In genomic region chr1:120544434-120544833, GRCh38 we compare ENCODE assay signal across 8 cellular contexts.
A peak's percentile ranks its signal among the peaks of the same experiment; 100 is the strongest.
DNase-seq lines count a peak whose midpoint lies in the region; ATAC-seq and TF ChIP-seq lines count a peak whose summit lies in the region.
"Not testable (repeated sequence)": the region's sequence is repeated elsewhere in the genome, so short reads cannot be mapped to it uniquely, and the experiment has no call there.

No MANE protein-coding gene starts in this region.

- not testable (repeated sequence) for H3K27me3 Mint-ChIP-seq in CD14-positive monocyte (ENCODE audit: low read depth in 3 of 3); neural crest cell (ENCODE audit: low read depth)

- H3K27me3 ChIP-seq in WERI-Rb-1 (ENCODE audit: insufficient read depth, low read depth, severe bottlenecking): not testable (repeated sequence)

- not testable (repeated sequence) for H3K9me3 ChIP-seq in WERI-Rb-1 (ENCODE audit: severe bottlenecking)

- H3K36me3 ChIP-seq in WERI-Rb-1: not testable (repeated sequence)

- DNase-seq in CD14-positive monocyte (ENCODE audit: low spot score) (peak; percentile 73), WERI-Rb-1 (peak; percentile 85), neural crest cell (ENCODE audit: low read depth, low spot score) (peak; percentile 80)
- peak; percentile 75 for DNase-seq in activated effector memory CD4-positive, alpha-beta T cell treated with Interleukin-2 at 50 U/mL for 16 hours
- DNase-seq in fibroblast of mammary gland (ENCODE audit: low read depth): not testable (repeated sequence)
- DNase-seq in stimulated activated CD8-positive, alpha-beta memory T cell treated with anti-CD3 and anti-CD28 coated beads, Interleukin-15, amount 100 ng/mL, for 48 hours (ENCODE audit: low read depth in 2 of 2): peak; percentile 41 to 58

- H3K4me3 Mint-ChIP-seq in CD14-positive monocyte, neural crest cell: not testable (repeated sequence)

- not testable (repeated sequence) for H3K36me3 Mint-ChIP-seq in CD14-positive monocyte; neural crest cell (ENCODE audit: low read depth)

- TF ChIP-seq CTCF in CD14-positive monocyte (IDR thresholded peaks at IDR 0.05) (peak; percentile 63), WERI-Rb-1 (IDR thresholded peaks at IDR 0.05; ENCODE audit: low read depth, low read length) (peak; percentile 45), fibroblast of mammary gland (conservative IDR thresholded peaks at IDR 0.05; ENCODE audit: control insufficient read depth, insufficient read depth, low read depth, low read length) (peak; percentile 33), neural crest cell (conservative IDR thresholded peaks at IDR 0.05) (peak; percentile 61)

- intact Hi-C loops in CD14-positive monocyte (cut with micrococcal nuclease): not testable (repeated sequence)

- not testable (repeated sequence) for H3K4me1 Mint-ChIP-seq in CD14-positive monocyte, neural crest cell

- peak; percentile 86 for ATAC-seq in GM19467 (IDR thresholded peaks at IDR 0.05; ENCODE audit: unreplicated experiment)
- peak; percentile 89 for ATAC-seq in HG03135 (IDR thresholded peaks at IDR 0.05; ENCODE audit: unreplicated experiment)

- not testable (repeated sequence) for H3K4me3 ChIP-seq in WERI-Rb-1 (ENCODE audit: low read depth, low read length); fibroblast of mammary gland (ENCODE audit: control insufficient read depth, low read depth, low read length)

- not testable (repeated sequence) for H3K27ac ChIP-seq in WERI-Rb-1

- H3K9me3 Mint-ChIP-seq in CD14-positive monocyte, neural crest cell: not testable (repeated sequence)

- H3K27ac Mint-ChIP-seq in CD14-positive monocyte; neural crest cell (ENCODE audit: unreplicated experiment): not testable (repeated sequence)
